In genomic region chr17:44794699-44795413, GRCh38 we compare ENCODE assay signal across 8 cellular contexts. TPM values are rescaled to one million over a fixed set of nuclear protein-coding genes. Genes with fewer than 3 reads are reported as not detected.
DNase-seq lines count a peak whose midpoint lies in the region; ATAC-seq and TF ChIP-seq lines count a peak whose summit lies in the region.

No MANE protein-coding gene starts in this region.

- no peak for ATAC-seq in natural killer cell
- ATAC-seq in effector memory CD8-positive, alpha-beta T cell (replicated peaks): no peak

- H3K27me3 ChIP-seq in muscle layer of duodenum (ENCODE audit: low read depth, low read length): no peaks in the 10 kb centered on the region

- no peaks in the 10 kb centered on the region for H3K36me3 ChIP-seq in muscle layer of duodenum (ENCODE audit: control insufficient read depth in 1 of 2, insufficient read depth in 2 of 2, low read length in 2 of 2)

- H3K4me3 ChIP-seq in NB4 (ENCODE audit: low read depth, low read length): peak overlapping the region; percentile 11
- H3K4me3 ChIP-seq in muscle layer of duodenum (ENCODE audit: low read depth in 1 of 2, low read length in 2 of 2): peak overlapping the region; percentile 16 to 19

- H3K27me3 Mint-ChIP-seq in dendritic cell treated with granulocyte-macrophage colony-stimulating factor and Interleukin-4, amounts not matched to agents 40 ng/mL and 50 ng/mL, for 4 days: peaks cover 2% of the 10 kb centered on the region
- H3K27me3 Mint-ChIP-seq in natural killer cell (ENCODE audit: low read depth in 2 of 2): peaks cover 0 to 3% of the 10 kb centered on the region in 2 donors
- H3K27me3 Mint-ChIP-seq in effector memory CD8-positive, alpha-beta T cell: peaks cover 0 to 39% of the 10 kb centered on the region in 2 donors

- DNase-seq in AG09319 (ENCODE audit: extremely low read depth, low read depth) (peak; percentile 43), NB4 (ENCODE audit: low read depth) (peak; percentile 83), natural killer cell (no peak), cerebellum (ENCODE audit: low spot score) (no peak), NCI-H2107 (lab: John Stamatoyannopoulos, UW) (no peak)
- DNase-seq in effector memory CD8-positive, alpha-beta T cell: no peak

- peak overlapping the region; percentile 45 for H3K4me3 Mint-ChIP-seq in dendritic cell treated with granulocyte-macrophage colony-stimulating factor and Interleukin-4, amounts not matched to agents 40 ng/mL and 50 ng/mL, for 4 days
- H3K4me3 Mint-ChIP-seq in natural killer cell: no peak overlapping the region
- H3K4me3 Mint-ChIP-seq in effector memory CD8-positive, alpha-beta T cell: no peak overlapping the region

- TF ChIP-seq CTCF in AG09319 (IDR thresholded peaks at IDR 0.05; ENCODE audit: low read depth, low read length): no peak
- no peak for TF ChIP-seq CTCF in NB4 (IDR thresholded peaks at IDR 0.05; ENCODE audit: low read depth, low read length)
- no peak for TF ChIP-seq CTCF in natural killer cell (IDR thresholded peaks at IDR 0.05)

- no peaks in the 10 kb centered on the region for H3K36me3 Mint-ChIP-seq in dendritic cell treated with granulocyte-macrophage colony-stimulating factor and Interleukin-4, amounts not matched to agents 40 ng/mL and 50 ng/mL, for 4 days (ENCODE audit: low read depth)
- no peaks in the 10 kb centered on the region for H3K36me3 Mint-ChIP-seq in natural killer cell
- no peaks in the 10 kb centered on the region for H3K36me3 Mint-ChIP-seq in effector memory CD8-positive, alpha-beta T cell (ENCODE audit: insufficient read depth)

- intact Hi-C loops in dendritic cell treated with granulocyte-macrophage colony-stimulating factor and Interleukin-4, amounts not matched to agents 40 ng/mL and 50 ng/mL, for 4 days (cut with micrococcal nuclease): no loop called here
- intact Hi-C loops in natural killer cell (cut with micrococcal nuclease): no loop called here

- H3K9me3 ChIP-seq in muscle layer of duodenum (ENCODE audit: control insufficient read depth in 1 of 2, low read length in 2 of 2): no peaks in the 10 kb centered on the region

- peak overlapping the region; percentile 94 for H3K27ac Mint-ChIP-seq in dendritic cell treated with granulocyte-macrophage colony-stimulating factor and Interleukin-4, amounts not matched to agents 40 ng/mL and 50 ng/mL, for 4 days
- H3K27ac Mint-ChIP-seq in natural killer cell: no peak overlapping the region
- H3K27ac Mint-ChIP-seq in effector memory CD8-positive, alpha-beta T cell: no peak overlapping the region

- TF ChIP-seq POLR2A in NB4 (IDR thresholded peaks at IDR 0.05; ENCODE audit: extremely low read depth, insufficient read length): no peak

- H3K4me1 Mint-ChIP-seq in dendritic cell treated with granulocyte-macrophage colony-stimulating factor and Interleukin-4, amounts not matched to agents 40 ng/mL and 50 ng/mL, for 4 days (ENCODE audit: low read depth): peaks cover 23% of the 10 kb centered on the region
- no peaks in the 10 kb centered on the region for H3K4me1 Mint-ChIP-seq in natural killer cell
- H3K4me1 Mint-ChIP-seq in effector memory CD8-positive, alpha-beta T cell (ENCODE audit: low read depth in 2 of 2): no peaks in the 10 kb centered on the region

- peaks cover 0 to 13% of the 10 kb centered on the region in 2 donors for H3K4me1 ChIP-seq in muscle layer of duodenum (ENCODE audit: control insufficient read depth in 1 of 2, insufficient read depth in 2 of 2, low read length in 2 of 2)

- no peaks in the 10 kb centered on the region for H3K9me3 Mint-ChIP-seq in dendritic cell treated with granulocyte-macrophage colony-stimulating factor and Interleukin-4, amounts not matched to agents 40 ng/mL and 50 ng/mL, for 4 days
- no peaks in the 10 kb centered on the region for H3K9me3 Mint-ChIP-seq in natural killer cell
- H3K9me3 Mint-ChIP-seq in effector memory CD8-positive, alpha-beta T cell: no peaks in the 10 kb centered on the region

- H3K27ac ChIP-seq in muscle layer of duodenum (ENCODE audit: low read length): peak overlapping the region; percentile 78

RNA-seq across cellular contexts. Expression of gene GJC1, which starts 35.2 kb away (rescaled TPM):
- total RNA-seq in natural killer cell: under 1 TPM in 1 of 3 donors, not detected in 2; 0.16 TPM
- total RNA-seq in cerebellum: 32.5 TPM

RNA-seq across cellular contexts. Expression of gene ADAM11, which starts 36.1 kb away (rescaled TPM):
- total RNA-seq in natural killer cell (under 1 TPM; 0.18 to 0.28 (median 0.28) TPM), cerebellum (8.0 TPM)

RNA-seq across cellular contexts. Expression of gene HIGD1B, which starts 52.8 kb away (rescaled TPM):
- total RNA-seq in natural killer cell (not detected), cerebellum (1.5 TPM)

Comparison
In these comparisons a context has a peak if more than half of its experiments do, and no peak if none do; other contexts are left out.
1. DNase-seq: peak in AG09319 (single experiment) and NB4 (single experiment); none in natural killer cell (single experiment), effector memory CD8-positive, alpha-beta T cell (0 of 3), cerebellum (single experiment) and NCI-H2107 (single experiment).
2. RNA of gene GJC1, which starts 35.2 kb away (total RNA-seq): 32.5 TPM in cerebellum (single experiment); 0.16 TPM in natural killer cell; every median in the first group is over 10 times any median in the second.